8 cellular contexts compared by ENCODE assay signal in genomic region chr2:107936427-107937359, GRCh38.
DNase-seq lines count a peak whose midpoint lies in the region; ATAC-seq, FAIRE-seq and TF ChIP-seq lines count a peak whose summit lies in the region.

No MANE protein-coding gene starts in this region.

- no peak overlapping the region for H3K4me3 ChIP-seq in RWPE2 (ENCODE audit: severe bottlenecking)

- no peak overlapping the region for H3K27ac ChIP-seq in RWPE2 (ENCODE audit: poor library complexity, severe bottlenecking)

- ATAC-seq in RWPE2 (ENCODE audit: low read depth) = no peak
- no peak for ATAC-seq in stimulated activated effector memory CD8-positive, alpha-beta T cell treated with anti-CD3 and anti-CD28 coated beads, Interleukin-12 subunit alpha, Interleukin-12 subunit beta, amount 100 ng/mL, for 72 hours
- ATAC-seq in GM21515 (IDR thresholded peaks at IDR 0.05; ENCODE audit: unreplicated experiment) = no peak

- H3K27me3 ChIP-seq in RWPE2 (ENCODE audit: insufficient read depth, poor library complexity, severe bottlenecking) = no peaks in the 10 kb centered on the region

- no peaks in the 10 kb centered on the region for H3K4me1 Mint-ChIP-seq in stimulated activated effector memory CD8-positive, alpha-beta T cell treated with anti-CD3 and anti-CD28 coated beads, Interleukin-12 subunit alpha, Interleukin-12 subunit beta, amount 100 ng/mL, for 72 hours

- H3K9me3 ChIP-seq in RWPE2 (ENCODE audit: severe bottlenecking) = no peaks in the 10 kb centered on the region

- FAIRE-seq in A204.1 (lab: Jason Lieb, UNC) = peak; percentile 68

- no peaks in the 10 kb centered on the region for H3K36me3 Mint-ChIP-seq in stimulated activated effector memory CD8-positive, alpha-beta T cell treated with anti-CD3 and anti-CD28 coated beads, Interleukin-12 subunit alpha, Interleukin-12 subunit beta, amount 100 ng/mL, for 72 hours

- no peak overlapping the region for H3K27ac Mint-ChIP-seq in stimulated activated effector memory CD8-positive, alpha-beta T cell treated with anti-CD3 and anti-CD28 coated beads, Interleukin-12 subunit alpha, Interleukin-12 subunit beta, amount 100 ng/mL, for 72 hours

- no peaks in the 10 kb centered on the region for H3K36me3 ChIP-seq in RWPE2 (ENCODE audit: low read depth)

- H3K9me3 Mint-ChIP-seq in stimulated activated effector memory CD8-positive, alpha-beta T cell treated with anti-CD3 and anti-CD28 coated beads, Interleukin-12 subunit alpha, Interleukin-12 subunit beta, amount 100 ng/mL, for 72 hours = no peaks in the 10 kb centered on the region

- no peaks in the 10 kb centered on the region for H3K4me1 ChIP-seq in RWPE2 (ENCODE audit: insufficient read depth, poor library complexity, severe bottlenecking)

- no peak overlapping the region for H3K4me3 Mint-ChIP-seq in stimulated activated effector memory CD8-positive, alpha-beta T cell treated with anti-CD3 and anti-CD28 coated beads, Interleukin-12 subunit alpha, Interleukin-12 subunit beta, amount 100 ng/mL, for 72 hours

- TF ChIP-seq CTCF in RWPE2 (IDR thresholded peaks at IDR 0.05; ENCODE audit: poor library complexity, severe bottlenecking) = peak; percentile 42

- DNase-seq in ELR (ENCODE audit: low read depth) = peak; percentile 33
- DNase-seq in RWPE2 (ENCODE audit: low spot score) = no peak
- DNase-seq in iPS-NIHi11 (ENCODE audit: low spot score) = peak; percentile 18
- DNase-seq in stimulated activated effector memory CD8-positive, alpha-beta T cell treated with anti-CD3 and anti-CD28 coated beads, Interleukin-12 subunit alpha, Interleukin-12 subunit beta, amount 100 ng/mL, for 72 hours (ENCODE audit: low spot score in 2 of 2) = no peak
- no peak for DNase-seq in NCI-H2081 treated with DMSO at 0.1 percent for 48 hours (lab: John Stamatoyannopoulos, UW)
- no peak for DNase-seq in activated CD4-positive, alpha-beta T cell treated with anti-CD3 and anti-CD28 coated beads for 4 hours

Comparison
In these comparisons a context has a peak if more than half of its experiments do, and no peak if none do; other contexts are left out.
1. DNase-seq: peak in ELR (single experiment) and iPS-NIHi11 (single experiment); none in RWPE2 (single experiment), stimulated activated effector memory CD8-positive, alpha-beta T cell treated with anti-CD3 and anti-CD28 coated beads, Interleukin-12 subunit alpha, Interleukin-12 subunit beta, amount 100 ng/mL, for 72 hours (0 of 2), NCI-H2081 treated with DMSO at 0.1 percent for 48 hours (single experiment) and activated CD4-positive, alpha-beta T cell treated with anti-CD3 and anti-CD28 coated beads for 4 hours (0 of 2).